ENCODE assay signal across 23 cellular contexts in genomic region chr12:70040141-70040540, GRCh38.
DNase-seq lines count a peak whose midpoint lies in the region; ATAC-seq and TF ChIP-seq lines count a peak whose summit lies in the region.
"Had no signal": no experiment of that assay in that cellular context is flagged by ENCODE, and none has a peak within 500 bp of the region (broad histone marks: within the 10 kb centered on the region; RNA-seq: fewer than 3 reads in every experiment).

No MANE protein-coding gene starts in this region.

- H3K27ac ChIP-seq in H9 (ENCODE audit: insufficient read length, low read depth, low read length) (no peak overlapping the region), coronary artery (peak overlapping the region; percentile 27 to 39), trophoblast cell (ENCODE audit: low read depth, low read length) (no peak overlapping the region)
- H3K27ac ChIP-seq: esophagus muscularis mucosa, ovary, thyroid gland had no signal

- H3K36me3 Mint-ChIP-seq in H9 (ENCODE audit: insufficient read depth in 1 of 3, low read depth in 3 of 3): no peaks in the 10 kb centered on the region
- no peaks in the 10 kb centered on the region for H3K36me3 Mint-ChIP-seq in activated CD4-positive, alpha-beta T cell treated with anti-CD3 and anti-CD28 coated beads, Interleukin-2, amount 10 ng/mL, durations not matched to agents 7 days and 5 days (ENCODE audit: low read depth)

- H3K4me1 ChIP-seq in H9 (ENCODE audit: insufficient read depth, low read length): no peaks in the 10 kb centered on the region
- H3K4me1 ChIP-seq in trophoblast cell (ENCODE audit: control insufficient read depth in 1 of 2, insufficient read depth in 2 of 2, low read length in 2 of 2): no peaks in the 10 kb centered on the region
- H3K4me1 ChIP-seq: thyroid gland had no signal

- no peak overlapping the region for H3K4me2 ChIP-seq in H9 (ENCODE audit: insufficient read depth, insufficient read length, low read length)
- no peak overlapping the region for H3K4me2 ChIP-seq in trophoblast cell (ENCODE audit: low read length)
- H3K4me2 ChIP-seq: GM23338 had no signal

- H3K36me3 ChIP-seq in trophoblast cell (ENCODE audit: control insufficient read depth in 1 of 2, insufficient read depth in 2 of 2, low read length in 2 of 2): no peaks in the 10 kb centered on the region
- H3K36me3 ChIP-seq: esophagus muscularis mucosa, ovary, thyroid gland had no signal

- no peak overlapping the region for H4K12ac ChIP-seq in trophoblast cell (ENCODE audit: low read depth, low read length)

- H3K18ac ChIP-seq in H9 (ENCODE audit: insufficient read length, low read depth, low read length): no peak overlapping the region
- H3K18ac ChIP-seq in trophoblast cell (ENCODE audit: low read length): no peak overlapping the region

- TF ChIP-seq CTCF in H9 (conservative IDR thresholded peaks at IDR 0.05): no peak
- TF ChIP-seq CTCF in coronary artery (IDR thresholded peaks at IDR 0.05): no peak

- POLR2A ChIA-PET in activated CD4-positive, alpha-beta T cell treated with anti-CD3 and anti-CD28 coated beads, Interleukin-2, amount 10 ng/mL, durations not matched to agents 7 days and 5 days (lab: Charles Lee): no interaction called here

- H4K8ac ChIP-seq in H9 (replicated peaks; ENCODE audit: insufficient read length, low read depth, low read length) (no peak overlapping the region), trophoblast cell (ENCODE audit: low read depth, low read length) (no peak overlapping the region)

- no peak overlapping the region for H3T11ph ChIP-seq in H9 (ENCODE audit: low read length)

- H2BK5ac ChIP-seq in H9 (ENCODE audit: insufficient read length, low read length) (no peak overlapping the region), trophoblast cell (ENCODE audit: low read depth, low read length, poor library complexity) (no peak overlapping the region)

- H3K56ac ChIP-seq in H9 (ENCODE audit: insufficient read length, low read depth, low read length): no peak overlapping the region

- no peak overlapping the region for H2BK15ac ChIP-seq in H9 (ENCODE audit: low read depth, low read length)

- no peaks in the 10 kb centered on the region for H3K27me3 Mint-ChIP-seq in H9 (ENCODE audit: low read depth)
- H3K27me3 Mint-ChIP-seq in activated CD4-positive, alpha-beta T cell treated with anti-CD3 and anti-CD28 coated beads, Interleukin-2, amount 10 ng/mL, durations not matched to agents 7 days and 5 days: no peaks in the 10 kb centered on the region
- H3K27me3 Mint-ChIP-seq: activated CD4-positive, alpha-beta T cell treated with anti-CD3 and anti-CD28 coated beads, Interleukin-2, amount 10 ng/mL, durations not matched to agents 24 days and 14 days; central memory CD8-positive, alpha-beta T cell had no signal

- H3K9ac ChIP-seq in H9 (ENCODE audit: extremely low read depth, insufficient read length, low read length) (no peak overlapping the region), trophoblast cell (ENCODE audit: low read length) (no peak overlapping the region)

- H3K79me1 ChIP-seq in H9 (ENCODE audit: insufficient read depth, low read depth, low read length, poor library complexity, severe bottlenecking) (no peaks in the 10 kb centered on the region), trophoblast cell (ENCODE audit: low read length) (no peaks in the 10 kb centered on the region)

- H2BK20ac ChIP-seq in H9 (ENCODE audit: low read depth, low read length, poor library complexity, severe bottlenecking): no peak overlapping the region

- no peak overlapping the region for H3K23ac ChIP-seq in H9 (ENCODE audit: insufficient read length, low read depth, low read length)
- no peak overlapping the region for H3K23ac ChIP-seq in trophoblast cell (ENCODE audit: low read length)

- H3K27ac Mint-ChIP-seq in H9: no peak overlapping the region
- no peak overlapping the region for H3K27ac Mint-ChIP-seq in activated CD4-positive, alpha-beta T cell treated with anti-CD3 and anti-CD28 coated beads, Interleukin-2, amount 10 ng/mL, durations not matched to agents 7 days and 5 days
- H3K27ac Mint-ChIP-seq: activated CD4-positive, alpha-beta T cell treated with anti-CD3 and anti-CD28 coated beads, Interleukin-2, amount 10 ng/mL, durations not matched to agents 24 days and 14 days; activated T-helper 2 cell treated with anti-CD3 and anti-CD28 coated beads, Interferon-gamma antibody, Interleukin-2, Interleukin-4, amounts not matched to agents 10 μg/mL and 5 μg/mL and 100 μg/mL, durations not matched to agents 14 hours and 24 hours and 36 hours; GM23338 had no signal

- H3K4ac ChIP-seq in H9 (ENCODE audit: low read depth, low read length) (no peak overlapping the region), trophoblast cell (ENCODE audit: low read depth, low read length) (no peak overlapping the region)

- intact Hi-C loops in left cardiac atrium (cut with DNase I): no loop called here

- H2BK12ac ChIP-seq in H9 (ENCODE audit: insufficient read length, low read depth, low read length): no peak overlapping the region
- no peak overlapping the region for H2BK12ac ChIP-seq in trophoblast cell (ENCODE audit: low read length)

- no peaks in the 10 kb centered on the region for H4K20me1 ChIP-seq in H9 (ENCODE audit: control insufficient read depth, insufficient read depth, insufficient read length)

- no peak overlapping the region for H2AK5ac ChIP-seq in H9 (ENCODE audit: insufficient read length, low read length)
- H2AK5ac ChIP-seq in trophoblast cell (ENCODE audit: low read length): no peak overlapping the region

- H3K9me3 Mint-ChIP-seq in H9: no peaks in the 10 kb centered on the region
- no peaks in the 10 kb centered on the region for H3K9me3 Mint-ChIP-seq in activated CD4-positive, alpha-beta T cell treated with anti-CD3 and anti-CD28 coated beads, Interleukin-2, amount 10 ng/mL, durations not matched to agents 7 days and 5 days
- H3K9me3 Mint-ChIP-seq: activated CD4-positive, alpha-beta T cell treated with anti-CD3 and anti-CD28 coated beads, Interleukin-2, amount 10 ng/mL, durations not matched to agents 24 days and 14 days; activated T-helper 2 cell treated with anti-CD3 and anti-CD28 coated beads, Interferon-gamma antibody, Interleukin-2, Interleukin-4, amounts not matched to agents 10 μg/mL and 5 μg/mL and 100 μg/mL, durations not matched to agents 14 hours and 24 hours and 36 hours; central memory CD8-positive, alpha-beta T cell; GM23338 had no signal

- ATAC-seq in left cardiac atrium: peak; percentile 38 to 88
- ATAC-seq in GM21717 (IDR thresholded peaks at IDR 0.05; ENCODE audit: unreplicated experiment): no peak
- ATAC-seq: GM23338, K562 had no signal

- H3K27me3 ChIP-seq in H9 (ENCODE audit: insufficient read depth, low read length) (no peaks in the 10 kb centered on the region), trophoblast cell (ENCODE audit: insufficient read depth, low read length) (no peaks in the 10 kb centered on the region)
- H3K27me3 ChIP-seq: esophagus muscularis mucosa, ovary, thyroid gland had no signal

- CTCF ChIA-PET in activated CD4-positive, alpha-beta T cell treated with anti-CD3 and anti-CD28 coated beads, Interleukin-2, amount 10 ng/mL, durations not matched to agents 7 days and 5 days (lab: Charles Lee): no interaction called here

- peak overlapping the region; percentile 48 for H2AFZ ChIP-seq in H9 (ENCODE audit: low read length)
- no peak overlapping the region for H2AFZ ChIP-seq in trophoblast cell (ENCODE audit: insufficient read depth, low read length, poor library complexity)
- H2AFZ ChIP-seq: GM23338 had no signal

- H3K23me2 ChIP-seq in H9 (ENCODE audit: insufficient read length, low read depth, low read length, poor library complexity, severe bottlenecking): no peaks in the 10 kb centered on the region

- DNase-seq in H9 (no peak), coronary artery (ENCODE audit: low spot score) (no peak), left cardiac atrium (no peak), trophoblast cell (peak; percentile 33 to 65), mucosa of gallbladder (ENCODE audit: low spot score) (no peak)
- DNase-seq in activated CD4-positive, alpha-beta T cell treated with anti-CD3 and anti-CD28 coated beads, Interleukin-2, amount 10 ng/mL, durations not matched to agents 7 days and 5 days: no peak
- DNase-seq in activated effector memory CD4-positive, alpha-beta T cell treated with Interleukin-2 at 50 U/mL for 16 hours: no peak
- DNase-seq: activated CD4-positive, alpha-beta T cell treated with anti-CD3 and anti-CD28 coated beads, Interleukin-2, amount 10 ng/mL, durations not matched to agents 24 days and 14 days; effector CD8-positive, alpha-beta T cell; NCI-H1694 treated with DMSO at 0.1 percent for 48 hours; NCI-H748 treated with DMSO at 0.1 percent for 48 hours; ovary; SIG-M5; stimulated activated CD4-positive, alpha-beta T cell treated with anti-CD3 and anti-CD28 coated beads, Interleukin-2, amount 100 ng/mL, for 24 hours; stimulated activated naive CD4-positive, alpha-beta T cell; thyroid gland had no signal

- no peaks in the 10 kb centered on the region for H3K4me1 Mint-ChIP-seq in H9
- no peaks in the 10 kb centered on the region for H3K4me1 Mint-ChIP-seq in activated CD4-positive, alpha-beta T cell treated with anti-CD3 and anti-CD28 coated beads, Interleukin-2, amount 10 ng/mL, durations not matched to agents 7 days and 5 days
- H3K4me1 Mint-ChIP-seq: activated CD4-positive, alpha-beta T cell treated with anti-CD3 and anti-CD28 coated beads, Interleukin-2, amount 10 ng/mL, durations not matched to agents 24 days and 14 days; central memory CD8-positive, alpha-beta T cell; GM23338 had no signal

- H2BK120ac ChIP-seq in H9 (ENCODE audit: low read depth, low read length, poor library complexity, severe bottlenecking) (no peak overlapping the region), trophoblast cell (ENCODE audit: insufficient read depth, low read length, poor library complexity) (no peak overlapping the region)

- H3K4me3 ChIP-seq in coronary artery (no peak overlapping the region), trophoblast cell (ENCODE audit: low read depth, low read length) (no peak overlapping the region)
- H3K4me3 ChIP-seq: esophagus muscularis mucosa, GM23338, K562, lung, ovary, thyroid gland had no signal

- no peak overlapping the region for H3K4me3 Mint-ChIP-seq in H9
- H3K4me3 Mint-ChIP-seq in activated CD4-positive, alpha-beta T cell treated with anti-CD3 and anti-CD28 coated beads, Interleukin-2, amount 10 ng/mL, durations not matched to agents 7 days and 5 days: no peak overlapping the region
- H3K4me3 Mint-ChIP-seq: activated CD4-positive, alpha-beta T cell treated with anti-CD3 and anti-CD28 coated beads, Interleukin-2, amount 10 ng/mL, durations not matched to agents 24 days and 14 days; central memory CD8-positive, alpha-beta T cell; GM23338 had no signal

- no peaks in the 10 kb centered on the region for H3K79me2 ChIP-seq in H9 (ENCODE audit: insufficient read depth, low read length)
- no peaks in the 10 kb centered on the region for H3K79me2 ChIP-seq in trophoblast cell (ENCODE audit: control insufficient read depth, insufficient read depth, low read length, poor library complexity)

- H4K91ac ChIP-seq in H9 (ENCODE audit: insufficient read length, low read depth, low read length) (no peak overlapping the region), trophoblast cell (ENCODE audit: low read depth, low read length) (no peak overlapping the region)

- no peak overlapping the region for H4K5ac ChIP-seq in H9 (ENCODE audit: insufficient read length, low read depth, low read length)

- WGBS in H9 (ENCODE audit: extremely low coverage, insufficient read length, low lambda C conversion rate): no CpG with 5 or more reads among the region's 2 CpGs
- no CpG with 5 or more reads among the region's 2 CpGs for WGBS in trophoblast cell (ENCODE audit: extremely low coverage, insufficient coverage, insufficient read length)

- H3K9me3 ChIP-seq in H9 (ENCODE audit: control insufficient read depth, low read depth, low read length): no peaks in the 10 kb centered on the region
- no peaks in the 10 kb centered on the region for H3K9me3 ChIP-seq in trophoblast cell (ENCODE audit: insufficient read depth, low read depth, low read length)
- H3K9me3 ChIP-seq: esophagus muscularis mucosa, ovary, thyroid gland had no signal

- H3K14ac ChIP-seq in H9 (ENCODE audit: insufficient read depth, low read length) (no peak overlapping the region), trophoblast cell (ENCODE audit: low read length) (no peak overlapping the region)

Comparison
In these comparisons a context has a peak if more than half of its experiments do, and no peak if none do; other contexts are left out.
1. DNase-seq: peak in trophoblast cell (2 of 2); none in H9 (single experiment), coronary artery (single experiment), left cardiac atrium (single experiment), activated CD4-positive, alpha-beta T cell treated with anti-CD3 and anti-CD28 coated beads, Interleukin-2, amount 10 ng/mL, durations not matched to agents 7 days and 5 days (single experiment), activated effector memory CD4-positive, alpha-beta T cell treated with Interleukin-2 at 50 U/mL for 16 hours (single experiment) and mucosa of gallbladder (single experiment).
2. H3K27ac ChIP-seq: peak in coronary artery (2 of 2); none in H9 (single experiment) and trophoblast cell (single experiment).